28 cellular contexts compared by ENCODE assay signal in genomic region chr1:38076455-38076854, GRCh38. TPM values are rescaled to one million over a fixed set of nuclear protein-coding genes. Genes with fewer than 3 reads are reported as not detected.
"Had no signal": no experiment of that assay in that cellular context is flagged by ENCODE, and none has a peak within 500 bp of the region (broad histone marks: within the 10 kb centered on the region; RNA-seq: fewer than 3 reads in every experiment).

No MANE protein-coding gene starts in this region.

- H3K4me2 ChIP-seq: hepatocyte had no signal

- H3K4me3 ChIP-seq: breast epithelium, gastroesophageal sphincter, hepatocyte, pancreas, prostate gland, skin epidermis, upper lobe of left lung, vagina had no signal

- H3K27ac ChIP-seq: breast epithelium, gastroesophageal sphincter, hepatocyte, pancreas, prostate gland, skin epidermis, upper lobe of left lung, vagina had no signal

- H2AFZ ChIP-seq: hepatocyte had no signal

- H3K27ac Mint-ChIP-seq: activated CD4-positive, alpha-beta T cell treated with anti-CD3 and anti-CD28 coated beads for 36 hours; activated naive CD4-positive, alpha-beta T cell treated with anti-CD3 and anti-CD28 coated beads for 36 hours; activated naive CD8-positive, alpha-beta T cell treated with anti-CD3 and anti-CD28 coated beads, Interleukin-2, amount 10 ng/mL, durations not matched to agents 7 days and 5 days; activated T-helper 1 cell treated with anti-CD3 and anti-CD28 coated beads, Interleukin-12 subunit alpha, Interleukin-12 subunit beta, Interleukin-2, Interleukin-4 antibody, amounts not matched to agents 30 ng/mL and 10 ng/mL and 1 ng/mL, durations not matched to agents 14 hours and 24 hours and 36 hours; nephron had no signal

- H3K4me1 Mint-ChIP-seq: activated CD4-positive, alpha-beta T cell treated with anti-CD3 and anti-CD28 coated beads for 36 hours; activated naive CD8-positive, alpha-beta T cell treated with anti-CD3 and anti-CD28 coated beads, Interleukin-2, amount 10 ng/mL, durations not matched to agents 7 days and 5 days had no signal

- H3K4me3 Mint-ChIP-seq: activated CD4-positive, alpha-beta T cell treated with anti-CD3 and anti-CD28 coated beads for 36 hours; activated naive CD4-positive, alpha-beta T cell treated with anti-CD3 and anti-CD28 coated beads for 36 hours; activated naive CD8-positive, alpha-beta T cell treated with anti-CD3 and anti-CD28 coated beads, Interleukin-2, amount 10 ng/mL, durations not matched to agents 7 days and 5 days; activated T-helper 1 cell treated with anti-CD3 and anti-CD28 coated beads, Interleukin-12 subunit alpha, Interleukin-12 subunit beta, Interleukin-2, Interleukin-4 antibody, amounts not matched to agents 30 ng/mL and 10 ng/mL and 1 ng/mL, durations not matched to agents 14 hours and 24 hours and 36 hours; nephron had no signal

- H3K27me3 ChIP-seq: breast epithelium, hepatocyte, pancreas, upper lobe of left lung, vagina had no signal

- H3K79me2 ChIP-seq: hepatocyte had no signal

- H3K9me3 ChIP-seq: breast epithelium, gastroesophageal sphincter, pancreas, prostate gland, upper lobe of left lung, vagina had no signal

- H3K36me3 ChIP-seq: breast epithelium, gastroesophageal sphincter, pancreas, prostate gland, upper lobe of left lung, vagina had no signal

- H3K36me3 Mint-ChIP-seq: activated naive CD8-positive, alpha-beta T cell treated with anti-CD3 and anti-CD28 coated beads, Interleukin-2, amount 10 ng/mL, durations not matched to agents 7 days and 5 days had no signal

- DNase-seq: activated CD4-positive, alpha-beta T cell treated with anti-CD3 and anti-CD28 coated beads, Interleukin-2, amount 50 U/mL, for 4 hours; activated CD4-positive, CD25-positive, alpha-beta regulatory T cell; activated CD8-positive, alpha-beta memory T cell treated with anti-CD3 and anti-CD28 coated beads for 24 hours; activated effector memory CD4-positive, alpha-beta T cell treated with anti-CD3 and anti-CD28 coated beads, Interleukin-2, amount 50 U/mL, for 16 hours; activated naive CD4-positive, alpha-beta T cell treated with anti-CD3 and anti-CD28 coated beads for 36 hours; activated naive CD8-positive, alpha-beta T cell treated with anti-CD3 and anti-CD28 coated beads, Interleukin-2, amount 10 ng/mL, durations not matched to agents 7 days and 5 days; amniotic stem cell; central memory CD4-positive, alpha-beta T cell; kidney; left colon; stimulated activated CD4-positive, alpha-beta T cell treated with anti-CD3 and anti-CD28 coated beads, Interleukin-12 subunit alpha, Interleukin-12 subunit beta, amount 100 ng/mL, for 4 hours; stimulated activated CD4-positive, alpha-beta T cell treated with anti-CD3 and anti-CD28 coated beads, Interleukin-4, amount 100 ng/mL, for 1 hour; stimulated activated naive CD8-positive, alpha-beta T cell treated with anti-CD3 and anti-CD28 coated beads, Interleukin-15, Interleukin-2, amounts not matched to agents 100 U/mL and 50 U/mL, for 24 hours; upper lobe of left lung had no signal

- H3K9me3 Mint-ChIP-seq: activated naive CD4-positive, alpha-beta T cell treated with anti-CD3 and anti-CD28 coated beads for 36 hours; activated naive CD8-positive, alpha-beta T cell treated with anti-CD3 and anti-CD28 coated beads, Interleukin-2, amount 10 ng/mL, durations not matched to agents 7 days and 5 days; activated T-helper 1 cell treated with anti-CD3 and anti-CD28 coated beads, Interleukin-12 subunit alpha, Interleukin-12 subunit beta, Interleukin-2, Interleukin-4 antibody, amounts not matched to agents 30 ng/mL and 10 ng/mL and 1 ng/mL, durations not matched to agents 14 hours and 24 hours and 36 hours; nephron had no signal

- ATAC-seq: activated CD4-positive, alpha-beta T cell treated with anti-CD3 and anti-CD28 coated beads for 36 hours; gastroesophageal sphincter; left colon; sciatic nerve; stimulated activated naive CD8-positive, alpha-beta T cell treated with anti-CD3 and anti-CD28 coated beads, Interleukin-15, Interleukin-2, amounts not matched to agents 100 U/mL and 50 U/mL, for 24 hours had no signal

RNA-seq across cellular contexts. Expression of gene POU3F1, which starts 29.9 kb away (rescaled TPM):
- total RNA-seq: activated naive CD4-positive, alpha-beta T cell treated with anti-CD3 and anti-CD28 coated beads for 36 hours; endothelial cell of umbilical vein; hepatocyte; kidney; left colon; liver; vagina had no signal
- polyA plus RNA-seq: endothelial cell of umbilical vein, fibroblast of lung, liver had no signal
